ENCODE assay signal across 11 cellular contexts in the genomic region with DNA sequence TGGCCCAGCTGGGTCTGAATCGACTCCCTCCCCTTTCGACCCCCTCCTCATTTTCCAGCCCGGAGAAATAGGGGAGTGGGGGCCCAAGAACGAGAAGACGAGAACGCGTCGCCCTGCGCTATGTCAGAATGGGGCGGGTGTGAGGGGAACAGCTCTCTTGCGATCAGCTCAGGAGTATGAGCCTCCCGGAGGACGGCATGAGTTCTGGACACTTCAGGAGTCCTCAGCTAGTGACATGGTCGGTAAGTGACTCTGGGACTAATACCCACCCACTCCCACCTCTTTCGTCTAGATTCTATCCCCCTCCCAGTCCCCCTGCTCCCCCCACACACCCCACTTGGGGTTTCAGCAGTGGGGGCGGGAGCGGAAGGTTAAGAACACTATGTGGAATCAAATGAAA. TPM values are rescaled to one million over a fixed set of nuclear protein-coding genes. Genes with fewer than 3 reads are reported as not detected.
DNase-seq lines count a peak whose midpoint lies in the region; TF ChIP-seq lines count a peak whose summit lies in the region.
"Had no signal": no experiment of that assay in that cellular context is flagged by ENCODE, and none has a peak within 500 bp of the region (broad histone marks: within the 10 kb centered on the region; RNA-seq: fewer than 3 reads in every experiment).

No MANE protein-coding gene starts in this region.

- H3K36me3 Mint-ChIP-seq in immature natural killer cell = no peaks in the 10 kb centered on the region

- H3K4me1 ChIP-seq in stomach = peaks cover 0 to 11% (median 0%) of the 10 kb centered on the region in 4 donors

- no peaks in the 10 kb centered on the region for H3K36me3 ChIP-seq in stomach

- H3K27ac Mint-ChIP-seq in immature natural killer cell = peak overlapping the region in 4 of 6 donors; percentile 47 to 74 (median 60)

- peaks cover 0 to 8% (median 0%) of the 10 kb centered on the region in 3 donors for H3K27me3 ChIP-seq in stomach

- TF ChIP-seq POLR2A in stomach (IDR thresholded peaks at IDR 0.05) = no peak

- no peak for TF ChIP-seq EP300 in stomach (IDR thresholded peaks at IDR 0.05)

- in situ Hi-C loops in astrocyte of the cerebellum (cut with HindIII; ENCODE audit: low sequenced_read_pairs) = no loop called here

- 11 to 66% (median 32%) methylated on average over 12 to 17 of the region's 17 CpGs for WGBS in stomach, 5 donors

- H3K4me3 ChIP-seq in astrocyte of the cerebellum (ENCODE audit: low read depth, low read length) (peak overlapping the region; percentile 30), stomach (peak overlapping the region; percentile 43 to 51 (median 50))

- DNase-seq in DMS79 treated with DMSO at 0.1 percent for 48 hours (lab: John Stamatoyannopoulos, UW) = peak; percentile 7
- DNase-seq in DMS79 (lab: John Stamatoyannopoulos, UW) = no peak
- DNase-seq in astrocyte of the cerebellum (ENCODE audit: low read depth) = no peak
- DNase-seq in immature natural killer cell = no peak
- no peak for DNase-seq in stomach
- DNase-seq in NCI-H345 treated with DMSO at 0.1 percent for 48 hours (lab: John Stamatoyannopoulos, UW; ENCODE audit: unreplicated experiment) = no peak
- DNase-seq in CD1c-positive myeloid dendritic cell (ENCODE audit: extremely low spot score) = no peak
- no peak for DNase-seq in DMS 273 treated with DMSO at 0.1 percent for 48 hours (lab: John Stamatoyannopoulos, UW)
- DNase-seq: GOT3, NCI-H524 had no signal

- TF ChIP-seq CTCF in astrocyte of the cerebellum (IDR thresholded peaks at IDR 0.05; ENCODE audit: low read depth, low read length, missing control alignments) (no peak), stomach (IDR thresholded peaks at IDR 0.05) (no peak)

- intact Hi-C loops in stomach (cut with DNase I; ENCODE audit: low total_unique reads) = no loop called here

- H3K9me3 Mint-ChIP-seq in immature natural killer cell = no peaks in the 10 kb centered on the region

- peaks cover 20 to 31% of the 10 kb centered on the region in 2 donors for H3K4me1 Mint-ChIP-seq in immature natural killer cell

- H3K27me3 Mint-ChIP-seq in immature natural killer cell (ENCODE audit: low read depth in 3 of 3) = peaks cover 2 to 7% (median 4%) of the 10 kb centered on the region in 3 donors

- peak overlapping the region; percentile 81 to 93 (median 88) for H3K4me3 Mint-ChIP-seq in immature natural killer cell

- H3K27ac ChIP-seq in stomach = peak overlapping the region; percentile 10 to 80 (median 69)
- H3K27ac ChIP-seq: 22Rv1 had no signal

- no peaks in the 10 kb centered on the region for H3K9me3 ChIP-seq in stomach

RNA-seq across cellular contexts. Expression of a gene that starts 0.9 kb away (rescaled TPM):
- polyA plus RNA-seq in immature natural killer cell (1 to 10 TPM in 2 of 3 donors, under 1 TPM in 1; 0.72 to 4.4 (median 2.7) TPM), stomach (10 to 100 TPM in 1 of 3 donors, 1 to 10 TPM in 2; 1.1 to 13.3 (median 2.1) TPM)
- total RNA-seq in stomach = 10 to 100 TPM in 1 of 5 donors, 1 to 10 TPM in 3, under 1 TPM in 1; 0.29 to 15.2 (median 7.2) TPM
